22 cellular contexts compared by ENCODE assay signal in genomic region chr17:78049609-78050008, GRCh38.
"Had no signal": no experiment of that assay in that cellular context is flagged by ENCODE, and none has a peak within 500 bp of the region (broad histone marks: within the 10 kb centered on the region; RNA-seq: fewer than 3 reads in every experiment).

No MANE protein-coding gene starts in this region.

- H3K4me2 ChIP-seq: SK-N-SH had no signal

- H3K27ac Mint-ChIP-seq: activated T-helper 1 cell treated with anti-CD3 and anti-CD28 coated beads, Interleukin-12 subunit alpha, Interleukin-12 subunit beta, Interleukin-2, Interleukin-4 antibody, amounts not matched to agents 30 ng/mL and 10 ng/mL and 1 ng/mL, durations not matched to agents 14 hours and 24 hours and 36 hours; nephron progenitor cell; stimulated activated memory B cell treated with anti-CD40 and anti-IgM and Interleukin-4, amounts not matched to agents 10 μg/mL and 1 μg/mL and 100 μg/mL, for 72 hours; type B pancreatic cell had no signal

- H3K9me3 Mint-ChIP-seq: activated naive CD8-positive, alpha-beta T cell treated with anti-CD3 and anti-CD28 coated beads, Interleukin-2, amount 10 ng/mL, durations not matched to agents 7 days and 5 days; activated T-helper 1 cell treated with anti-CD3 and anti-CD28 coated beads, Interleukin-12 subunit alpha, Interleukin-12 subunit beta, Interleukin-2, Interleukin-4 antibody, amounts not matched to agents 30 ng/mL and 10 ng/mL and 1 ng/mL, durations not matched to agents 14 hours and 24 hours and 36 hours; endodermal cell; stimulated activated memory B cell treated with anti-CD40 and anti-IgM and Interleukin-4, amounts not matched to agents 10 μg/mL and 1 μg/mL and 100 μg/mL, for 72 hours; type B pancreatic cell had no signal

- H3K4me1 ChIP-seq: foreskin keratinocyte, lower lobe of right lung, right lobe of liver had no signal

- H3K9ac ChIP-seq: SK-N-SH had no signal

- H3K4me3 ChIP-seq: coronary artery, lower lobe of right lung, mucosa of descending colon, right lobe of liver, thoracic aorta had no signal

- H3K27me3 ChIP-seq: foreskin keratinocyte, right lobe of liver had no signal

- H3K9me3 ChIP-seq: lower lobe of right lung, mucosa of descending colon, right lobe of liver, SK-N-SH, thoracic aorta had no signal

- ATAC-seq: foreskin keratinocyte; left lobe of liver; lower lobe of right lung; mucosa of descending colon; right lobe of liver; stimulated activated memory B cell treated with anti-CD40 and anti-IgM and Interleukin-4, amounts not matched to agents 10 μg/mL and 1 μg/mL and 100 μg/mL, for 72 hours had no signal

- H3K27ac ChIP-seq: coronary artery, foreskin keratinocyte, lower lobe of right lung, right lobe of liver, thoracic aorta had no signal

- DNase-seq: activated gamma-delta T cell; activated naive CD8-positive, alpha-beta T cell treated with anti-CD3 and anti-CD28 coated beads, Interleukin-2, amount 10 ng/mL, durations not matched to agents 7 days and 5 days; amygdala; cerebellar nuclear complex; endodermal cell; foreskin keratinocyte; immature natural killer cell; lower lobe of right lung; mesendoderm; mucosa of descending colon; nephron progenitor cell; nucleus accumbens; right lobe of liver; SK-N-SH; small intestine; stimulated activated CD4-positive, alpha-beta T cell treated with anti-CD3 and anti-CD28 coated beads, Interleukin-2, amount 100 ng/mL, for 24 hours had no signal
